ENCODE assay signal across 1 cellular context in the genomic region with DNA sequence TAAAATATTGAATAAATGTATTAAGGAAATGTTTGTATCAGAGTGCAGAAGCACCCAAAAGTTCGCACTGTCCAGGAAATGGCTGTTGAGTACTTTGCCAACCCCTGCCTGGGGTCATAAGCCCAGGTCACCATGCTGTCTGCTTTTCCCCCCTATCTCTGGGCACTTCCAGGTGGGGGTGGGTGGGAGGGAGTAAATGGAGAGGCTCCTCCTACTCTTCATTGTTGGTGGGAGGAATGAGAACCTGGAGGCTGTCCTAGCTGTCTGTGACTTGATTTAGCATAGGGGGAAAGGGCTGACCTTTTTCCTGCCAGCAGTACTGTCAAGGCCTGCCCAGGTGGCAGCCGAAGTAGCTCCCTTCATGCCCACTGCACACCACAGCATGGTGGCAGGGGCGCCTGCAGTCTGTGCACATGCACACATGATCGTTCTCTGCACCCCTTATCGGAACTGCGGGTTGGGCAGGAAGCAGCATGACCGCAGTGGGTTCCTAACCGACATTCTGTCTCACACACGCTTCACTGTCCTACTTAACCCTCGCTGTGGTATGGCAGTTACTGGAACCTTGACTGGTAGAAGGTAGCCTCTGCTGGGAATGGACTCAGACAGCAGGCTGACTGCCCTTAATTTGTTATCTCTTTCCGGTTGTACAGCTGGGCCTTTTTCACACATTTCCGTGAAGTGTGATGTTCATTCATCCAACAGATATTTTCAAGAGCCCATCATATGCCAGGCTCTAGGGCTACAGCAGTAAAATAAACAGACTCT.
TF ChIP-seq lines count a peak whose summit lies in the region.

No MANE protein-coding gene starts in this region.

TF ChIP-seq in K562, 482 proteins besides CTCF, POLR2A, EP300 and RAD21 (continued from another document):
- TF ChIP-seq, protein P1, sequence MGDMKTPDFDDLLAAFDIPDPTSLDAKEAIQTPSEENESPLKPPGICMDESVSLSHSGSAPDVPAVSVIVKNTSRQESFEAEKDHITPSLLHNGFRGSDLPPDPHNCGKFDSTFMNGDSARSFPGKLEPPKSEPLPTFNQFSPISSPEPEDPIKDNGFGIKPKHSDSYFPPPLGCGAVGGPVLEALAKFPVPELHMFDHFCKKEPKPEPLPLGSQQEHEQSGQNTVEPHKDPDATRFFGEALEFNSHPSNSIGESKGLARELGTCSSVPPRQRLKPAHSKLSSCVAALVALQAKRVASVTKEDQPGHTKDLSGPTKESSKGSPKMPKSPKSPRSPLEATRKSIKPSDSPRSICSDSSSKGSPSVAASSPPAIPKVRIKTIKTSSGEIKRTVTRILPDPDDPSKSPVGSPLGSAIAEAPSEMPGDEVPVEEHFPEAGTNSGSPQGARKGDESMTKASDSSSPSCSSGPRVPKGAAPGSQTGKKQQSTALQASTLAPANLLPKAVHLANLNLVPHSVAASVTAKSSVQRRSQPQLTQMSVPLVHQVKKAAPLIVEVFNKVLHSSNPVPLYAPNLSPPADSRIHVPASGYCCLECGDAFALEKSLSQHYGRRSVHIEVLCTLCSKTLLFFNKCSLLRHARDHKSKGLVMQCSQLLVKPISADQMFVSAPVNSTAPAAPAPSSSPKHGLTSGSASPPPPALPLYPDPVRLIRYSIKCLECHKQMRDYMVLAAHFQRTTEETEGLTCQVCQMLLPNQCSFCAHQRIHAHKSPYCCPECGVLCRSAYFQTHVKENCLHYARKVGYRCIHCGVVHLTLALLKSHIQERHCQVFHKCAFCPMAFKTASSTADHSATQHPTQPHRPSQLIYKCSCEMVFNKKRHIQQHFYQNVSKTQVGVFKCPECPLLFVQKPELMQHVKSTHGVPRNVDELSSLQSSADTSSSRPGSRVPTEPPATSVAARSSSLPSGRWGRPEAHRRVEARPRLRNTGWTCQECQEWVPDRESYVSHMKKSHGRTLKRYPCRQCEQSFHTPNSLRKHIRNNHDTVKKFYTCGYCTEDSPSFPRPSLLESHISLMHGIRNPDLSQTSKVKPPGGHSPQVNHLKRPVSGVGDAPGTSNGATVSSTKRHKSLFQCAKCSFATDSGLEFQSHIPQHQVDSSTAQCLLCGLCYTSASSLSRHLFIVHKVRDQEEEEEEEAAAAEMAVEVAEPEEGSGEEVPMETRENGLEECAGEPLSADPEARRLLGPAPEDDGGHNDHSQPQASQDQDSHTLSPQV (IDR thresholded peaks at IDR 0.05), result peak; percentile 92
- TF ChIP-seq SLC30A9 (CRISPR knock-in tag; IDR thresholded peaks at IDR 0.05), result no peak
- TF ChIP-seq FOXA1 (IDR thresholded peaks at IDR 0.05; ENCODE audit: borderline replicate concordance), result no peak
- 0 out of 2 replicates have a peak, but pooled peaks have one; percentile 29 for TF ChIP-seq SMARCC2 (IDR thresholded peaks at IDR 0.05; ENCODE audit: low read depth)
- 0 out of 2 replicates have a peak, but pooled peaks have one; percentile 19 for TF ChIP-seq ZNF174 (CRISPR knock-in tag; IDR thresholded peaks at IDR 0.05)
- TF ChIP-seq CTBP1 (IDR thresholded peaks at IDR 0.05; ENCODE audit: borderline replicate concordance), result peak; percentile 76
- TF ChIP-seq, protein P2, sequence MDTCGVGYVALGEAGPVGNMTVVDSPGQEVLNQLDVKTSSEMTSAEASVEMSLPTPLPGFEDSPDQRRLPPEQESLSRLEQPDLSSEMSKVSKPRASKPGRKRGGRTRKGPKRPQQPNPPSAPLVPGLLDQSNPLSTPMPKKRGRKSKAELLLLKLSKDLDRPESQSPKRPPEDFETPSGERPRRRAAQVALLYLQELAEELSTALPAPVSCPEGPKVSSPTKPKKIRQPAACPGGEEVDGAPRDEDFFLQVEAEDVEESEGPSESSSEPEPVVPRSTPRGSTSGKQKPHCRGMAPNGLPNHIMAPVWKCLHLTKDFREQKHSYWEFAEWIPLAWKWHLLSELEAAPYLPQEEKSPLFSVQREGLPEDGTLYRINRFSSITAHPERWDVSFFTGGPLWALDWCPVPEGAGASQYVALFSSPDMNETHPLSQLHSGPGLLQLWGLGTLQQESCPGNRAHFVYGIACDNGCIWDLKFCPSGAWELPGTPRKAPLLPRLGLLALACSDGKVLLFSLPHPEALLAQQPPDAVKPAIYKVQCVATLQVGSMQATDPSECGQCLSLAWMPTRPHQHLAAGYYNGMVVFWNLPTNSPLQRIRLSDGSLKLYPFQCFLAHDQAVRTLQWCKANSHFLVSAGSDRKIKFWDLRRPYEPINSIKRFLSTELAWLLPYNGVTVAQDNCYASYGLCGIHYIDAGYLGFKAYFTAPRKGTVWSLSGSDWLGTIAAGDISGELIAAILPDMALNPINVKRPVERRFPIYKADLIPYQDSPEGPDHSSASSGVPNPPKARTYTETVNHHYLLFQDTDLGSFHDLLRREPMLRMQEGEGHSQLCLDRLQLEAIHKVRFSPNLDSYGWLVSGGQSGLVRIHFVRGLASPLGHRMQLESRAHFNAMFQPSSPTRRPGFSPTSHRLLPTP (IDR thresholded peaks at IDR 0.05; ENCODE audit: borderline replicate concordance, extremely low read depth, insufficient read length), result no peak
